ENCODE assay signal across 27 cellular contexts in the genomic region with DNA sequence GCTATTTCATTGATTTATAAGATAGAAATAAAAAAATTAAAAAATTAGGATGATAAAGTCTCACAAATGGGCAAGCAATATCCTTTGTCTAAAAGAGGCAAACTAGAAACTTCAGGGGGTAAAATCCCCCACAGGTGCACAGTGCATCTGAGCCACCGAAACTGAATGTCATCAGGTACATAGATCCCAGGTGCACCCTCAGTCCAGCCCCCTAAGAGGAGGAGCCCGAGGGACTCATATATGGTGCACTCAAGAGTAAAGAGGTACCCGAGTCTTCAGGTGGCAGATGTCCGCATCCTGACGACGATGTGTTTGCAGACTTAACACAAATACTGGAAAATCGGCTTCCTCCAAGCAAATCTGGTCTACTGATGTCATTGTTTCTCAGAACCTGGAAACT. TPM values are rescaled to one million over a fixed set of nuclear protein-coding genes. Genes with fewer than 3 reads are reported as not detected.
A peak's percentile ranks its signal among the peaks of the same experiment; 100 is the strongest.
DNase-seq lines count a peak whose midpoint lies in the region; ATAC-seq, FAIRE-seq and TF ChIP-seq lines count a peak whose summit lies in the region.
"Had no signal": no experiment of that assay in that cellular context is flagged by ENCODE, and none has a peak within 500 bp of the region (broad histone marks: within the 10 kb centered on the region; RNA-seq: fewer than 3 reads in every experiment).

No MANE protein-coding gene starts in this region.

- H3K9me3 ChIP-seq in OCI-LY7 (ENCODE audit: low read length) (no peaks in the 10 kb centered on the region), aorta (ENCODE audit: control insufficient read depth, low read length) (peaks cover 1% of the 10 kb centered on the region)
- H3K9me3 ChIP-seq: A549; BLaER1 treated with 17β-estradiol and CSF1 and Interleukin-3, amounts not matched to agents 10 nM and 100 nM; MG63; SJSA1 had no signal

- H3K9me2 ChIP-seq in OCI-LY7 (ENCODE audit: insufficient read depth, low read length): no peaks in the 10 kb centered on the region

- H3K4me1 ChIP-seq in KMS-11 (ENCODE audit: low read depth, poor library complexity, severe bottlenecking): peaks cover 100% of the 10 kb centered on the region
- peaks cover 73% of the 10 kb centered on the region for H3K4me1 ChIP-seq in OCI-LY7 (ENCODE audit: insufficient read depth, low read length, poor library complexity, severe bottlenecking)
- no peaks in the 10 kb centered on the region for H3K4me1 ChIP-seq in aorta (ENCODE audit: control insufficient read depth in 1 of 2, insufficient read depth in 2 of 2, low read length in 2 of 2)
- H3K4me1 ChIP-seq: SJSA1 had no signal

- TF ChIP-seq CTCF in KMS-11 (conservative IDR thresholded peaks at IDR 0.05; ENCODE audit: low read depth, low read length): no peak
- no peak for TF ChIP-seq CTCF in OCI-LY7 (conservative IDR thresholded peaks at IDR 0.05; ENCODE audit: low read length)

- POLR2A ChIA-PET in OCI-LY7 (lab: Charles Lee): interaction anchor here (1.4 to 10.2 kb wide), 7 partner anchors 8 to 38 kb away, joined by 3 to 210 read pairs (median 144); a partner anchor contains a TSS

- intact Hi-C loops in OCI-LY7 (cut with micrococcal nuclease; ENCODE audit: unreplicated experiment) (loop anchor here (2.0 kb wide), 1 partner anchor 21 kb away; no protein-coding TSS in a partner anchor), cardiac septum (cut with DNase I) (no loop called here), aorta (cut with DNase I) (no loop called here)

- peak overlapping the region; percentile 26 for H3K9ac ChIP-seq in KMS-11
- H3K9ac ChIP-seq: BLaER1 treated with 17β-estradiol and CSF1 and Interleukin-3, amounts not matched to agents 10 nM and 100 nM had no signal

- ATAC-seq in HG03039 (IDR thresholded peaks at IDR 0.05; ENCODE audit: unreplicated experiment): no peak
- ATAC-seq in HG02973 (IDR thresholded peaks at IDR 0.05; ENCODE audit: unreplicated experiment): no peak
- no peak for ATAC-seq in aorta (ENCODE audit: low FRiP score)
- ATAC-seq: A549, GM12878, PC-3, Right ventricle myocardium inferior had no signal

- peak overlapping the region; percentile 96 for H3K4me2 ChIP-seq in KMS-11
- H3K4me2 ChIP-seq in OCI-LY7 (ENCODE audit: low read length): peak overlapping the region; percentile 70
- H3K4me2 ChIP-seq: A549; BLaER1 treated with 17β-estradiol and CSF1 and Interleukin-3, amounts not matched to agents 10 nM and 100 nM had no signal

- H3K36me3 ChIP-seq in KMS-11 (ENCODE audit: insufficient read depth): no peaks in the 10 kb centered on the region
- no peaks in the 10 kb centered on the region for H3K36me3 ChIP-seq in OCI-LY7 (ENCODE audit: insufficient read depth, low read length)
- no peaks in the 10 kb centered on the region for H3K36me3 ChIP-seq in aorta (ENCODE audit: control insufficient read depth in 1 of 2, insufficient read depth in 2 of 2, low read length in 1 of 2)
- H3K36me3 ChIP-seq: BLaER1 treated with 17β-estradiol and CSF1 and Interleukin-3, amounts not matched to agents 10 nM and 100 nM; MG63; SJSA1 had no signal

- DNase-seq in NCI-H2171 treated with DMSO at 0.1 percent for 48 hours (lab: John Stamatoyannopoulos, UW): peak; percentile 49
- peak; percentile 82 for DNase-seq in OCI-LY7 (ENCODE audit: low spot score)
- no peak for DNase-seq in cardiac septum (ENCODE audit: low spot score)
- DNase-seq in aorta: no peak
- DNase-seq: AML-193; CD4-positive, alpha-beta T cell; DMS79; EL; GDM1; KBM-7; MG63; NCI-H2029 treated with DMSO at 0.1 percent for 48 hours; NCI-H446; NCI-H526 treated with DMSO at 0.1 percent for 48 hours; PC-3; T-helper 1 cell had no signal

- H3K4me3 ChIP-seq in KMS-11 (IDR thresholded peaks at IDR 0.05; ENCODE audit: insufficient read depth, low read depth, low read length) (peak overlapping the region; percentile 69), OCI-LY7 (ENCODE audit: low read depth, low read length, poor library complexity, severe bottlenecking) (peak overlapping the region; percentile 42), aorta (ENCODE audit: low read length in 2 of 2) (no peak overlapping the region)
- H3K4me3 ChIP-seq: A549; BLaER1 treated with 17β-estradiol and CSF1 and Interleukin-3, amounts not matched to agents 10 nM and 100 nM; GM12878; MG63; SJSA1 had no signal

- H3K79me2 ChIP-seq in KMS-11 (ENCODE audit: insufficient read depth, low read depth): peaks cover 83% of the 10 kb centered on the region
- no peaks in the 10 kb centered on the region for H3K79me2 ChIP-seq in OCI-LY7 (ENCODE audit: insufficient read depth, low read depth, low read length)

- H3K27me3 ChIP-seq in KMS-11 (ENCODE audit: insufficient read depth, low read depth): no peaks in the 10 kb centered on the region
- H3K27me3 ChIP-seq in aorta (ENCODE audit: control insufficient read depth in 1 of 2, insufficient read depth in 2 of 2, low read length in 1 of 2): no peaks in the 10 kb centered on the region
- H3K27me3 ChIP-seq: BLaER1 treated with 17β-estradiol and CSF1 and Interleukin-3, amounts not matched to agents 10 nM and 100 nM; MG63 had no signal

- 94 to 97% methylated on average over 7 of the region's 7 CpGs for WGBS in aorta, 2 donors

- H3K27ac ChIP-seq in KMS-11: peak overlapping the region; percentile 96
- peak overlapping the region; percentile 66 for H3K27ac ChIP-seq in OCI-LY7 (ENCODE audit: low read depth, low read length, poor library complexity, severe bottlenecking)
- no peak overlapping the region for H3K27ac ChIP-seq in aorta (ENCODE audit: low read depth in 1 of 2, low read length in 2 of 2)
- H3K27ac ChIP-seq: A549; BLaER1 treated with 17β-estradiol and CSF1 and Interleukin-3, amounts not matched to agents 10 nM and 100 nM; SJSA1 had no signal

- no TSS peak for BruUV-seq in OCI-LY7 (replicated peaks; lab: Mats Ljungman, UMichigan)

- H2AFZ ChIP-seq in KMS-11 (ENCODE audit: low read depth): no peak overlapping the region
- H2AFZ ChIP-seq in OCI-LY7 (ENCODE audit: low read length): peak overlapping the region; percentile 50; the same call in 1 of the 2 replicates

- H4K20me1 ChIP-seq in KMS-11 (ENCODE audit: insufficient read depth): no peaks in the 10 kb centered on the region
- H4K20me1 ChIP-seq in OCI-LY7 (ENCODE audit: insufficient read depth, low read length): no peaks in the 10 kb centered on the region
- H4K20me1 ChIP-seq: BLaER1 treated with 17β-estradiol and CSF1 and Interleukin-3, amounts not matched to agents 10 nM and 100 nM had no signal

- FAIRE-seq in islet of Langerhans (lab: Jason Lieb, UNC): peak; percentile 51
- FAIRE-seq: A549, GM12878, H1, HTR-8/SVneo had no signal

- CTCF ChIA-PET in OCI-LY7 (lab: Charles Lee; ENCODE audit: unreplicated experiment): no interaction called here

RNA-seq across cellular contexts. Expression of a gene that starts 11.3 kb away (rescaled TPM):
- total RNA-seq in OCI-LY7 (2014; rRNA removed; shearing (Covaris generic)): 3.5 and 8.2 TPM in 2 replicates
- total RNA-seq in OCI-LY7 (2022): 42.9 and 52.6 TPM in 2 replicates
- 5.2 TPM for total RNA-seq in cardiac septum
- 1 to 10 TPM; 3.8 to 4.0 TPM for total RNA-seq in aorta
- 1 to 10 TPM; 1.9 to 5.5 TPM for polyA plus RNA-seq in aorta
- total RNA-seq: PC-3 had no signal

RNA-seq across cellular contexts. Expression of a gene that starts 31.1 kb away (rescaled TPM):
- 63.2 and 74.3 TPM in 2 replicates for total RNA-seq in OCI-LY7 (2014; rRNA removed; shearing (Covaris generic))
- total RNA-seq in OCI-LY7 (2022) (174 and 185 TPM in 2 replicates), cardiac septum (13.5 TPM), aorta (10 to 100 TPM; 43.2 to 54.8 TPM)
- polyA plus RNA-seq in aorta: 10 to 100 TPM; 14.1 to 14.8 TPM

Comparison
In these comparisons a context has a peak if more than half of its experiments do, and no peak if none do; other contexts are left out.
1. H3K27ac ChIP-seq: peak in KMS-11 (single experiment) and OCI-LY7 (single experiment); none in aorta (0 of 2).
2. H3K4me3 ChIP-seq: peak in KMS-11 (single experiment) and OCI-LY7 (single experiment); none in aorta (0 of 2).
3. DNase-seq: peak in NCI-H2171 treated with DMSO at 0.1 percent for 48 hours (single experiment) and OCI-LY7 (single experiment); none in cardiac septum (single experiment) and aorta (0 of 2).